In the genomic region with DNA sequence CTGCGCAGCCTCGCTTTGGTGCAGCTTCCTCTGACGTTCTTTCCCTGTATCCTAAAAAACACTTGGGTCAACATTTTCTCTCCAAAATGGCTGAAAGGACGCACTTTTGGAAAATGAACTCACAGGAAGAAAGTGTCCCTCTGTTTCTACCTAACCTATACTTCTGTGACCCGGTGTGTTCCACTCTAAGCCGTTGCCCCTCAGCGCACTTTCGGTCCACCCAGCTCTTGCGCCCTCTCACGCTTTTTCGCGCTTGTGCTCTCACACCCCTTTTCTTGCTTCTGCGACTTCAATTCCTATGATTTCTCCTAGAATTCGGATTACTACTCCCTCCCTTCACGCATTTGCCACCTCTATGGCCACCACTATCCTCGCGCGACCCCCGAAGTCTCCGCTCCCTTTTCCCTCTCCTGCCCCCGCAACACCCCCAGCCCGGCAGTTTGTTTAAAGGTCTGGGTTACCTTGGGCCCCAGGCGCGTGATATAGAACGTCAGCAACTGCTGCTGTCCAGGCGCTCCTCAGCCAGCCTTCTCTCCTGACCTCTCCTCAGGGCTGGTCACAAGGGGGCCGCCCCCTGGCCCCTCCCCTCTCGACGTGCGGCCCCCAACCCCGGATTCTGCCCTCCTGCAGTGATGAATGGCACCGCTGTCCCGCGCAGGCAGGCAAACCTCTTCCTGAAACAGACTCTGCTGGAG, we compare ENCODE assay signal across 8 cellular contexts. TPM values are rescaled to one million over a fixed set of nuclear protein-coding genes. Genes with fewer than 3 reads are reported as not detected.
A peak's percentile ranks its signal among the peaks of the same experiment; 100 is the strongest.
DNase-seq lines count a peak whose midpoint lies in the region; ATAC-seq and TF ChIP-seq lines count a peak whose summit lies in the region.

USP51 (minus strand) TSS at position 534 of the 695 bp plus-strand sequence. CDS start 909 bp downstream, outside the sequence.

- H3K36me3 Mint-ChIP-seq in activated naive CD8-positive, alpha-beta T cell: no peaks in the 10 kb centered on the region
- H3K36me3 Mint-ChIP-seq in osteocyte (ENCODE audit: unreplicated experiment): no peaks in the 10 kb centered on the region

- no peaks in the 10 kb centered on the region for H3K27me3 Mint-ChIP-seq in activated naive CD8-positive, alpha-beta T cell
- no peaks in the 10 kb centered on the region for H3K27me3 Mint-ChIP-seq in osteocyte (ENCODE audit: unreplicated experiment)

- DNase-seq in activated CD4-positive, CD25-positive, alpha-beta regulatory T cell (lab: John Stamatoyannopoulos, UW): no peak
- DNase-seq in NCI-H2227 treated with DMSO at 0.1 percent for 48 hours (lab: John Stamatoyannopoulos, UW): peak; percentile 84
- DNase-seq in Right ventricle myocardium superior: peak; percentile 45
- no peak for DNase-seq in osteocyte (ENCODE audit: extremely low spot score, unreplicated experiment)
- no peak for DNase-seq in NCI-H1092 treated with DMSO at 0.1 percent for 48 hours (lab: John Stamatoyannopoulos, UW)

- intact Hi-C loops in Right ventricle myocardium superior (cut with DNase I): no loop called here

- TF ChIP-seq CTCF in osteocyte (IDR thresholded peaks at IDR 0.05): peak; percentile 22

- peak; percentile 39 to 45 for ATAC-seq in activated CD4-positive, CD25-positive, alpha-beta regulatory T cell treated with anti-CD3 and anti-CD28 coated beads, Interleukin-2, amount 50 U/mL, for 24 hours
- ATAC-seq in HG02588 (IDR thresholded peaks at IDR 0.05; ENCODE audit: unreplicated experiment): peak; percentile 44
- ATAC-seq in Right ventricle myocardium superior (ENCODE audit: poor library complexity): peak; percentile 65

- peaks cover 12% of the 10 kb centered on the region for H3K4me1 Mint-ChIP-seq in activated naive CD8-positive, alpha-beta T cell (ENCODE audit: low read depth)
- H3K4me1 Mint-ChIP-seq in osteocyte (ENCODE audit: unreplicated experiment): no peaks in the 10 kb centered on the region

- H3K4me3 Mint-ChIP-seq in activated naive CD8-positive, alpha-beta T cell: peak within 1 kb of the TSS; percentile 94
- H3K4me3 Mint-ChIP-seq in osteocyte (ENCODE audit: unreplicated experiment): peak within 1 kb of the TSS; percentile 88

- H3K9me3 Mint-ChIP-seq in activated naive CD8-positive, alpha-beta T cell (ENCODE audit: low read depth): no peaks in the 10 kb centered on the region
- no peaks in the 10 kb centered on the region for H3K9me3 Mint-ChIP-seq in osteocyte (ENCODE audit: unreplicated experiment)

- peak within 1 kb of the TSS; percentile 92 for H3K27ac Mint-ChIP-seq in activated naive CD8-positive, alpha-beta T cell
- peak within 1 kb of the TSS; percentile 88 for H3K27ac Mint-ChIP-seq in osteocyte (ENCODE audit: unreplicated experiment)

RNA-seq across cellular contexts. Expression of gene USP51, which starts in this region (rescaled TPM):
- total RNA-seq in Right ventricle myocardium superior (1.6 TPM), osteocyte (1.6 and 1.7 TPM in 2 replicates)

Comparison
In these comparisons a context has a peak if more than half of its experiments do, and no peak if none do; other contexts are left out.
1. DNase-seq: peak in NCI-H2227 treated with DMSO at 0.1 percent for 48 hours (single experiment) and Right ventricle myocardium superior (single experiment); none in activated CD4-positive, CD25-positive, alpha-beta regulatory T cell (0 of 4), osteocyte (single experiment) and NCI-H1092 treated with DMSO at 0.1 percent for 48 hours (single experiment).
2. Peak in every context shown above with its lines, with median percentiles within 50 percentile points of each other: ATAC-seq.